Comparison of ENCODE assay signal across 1 cellular context in genomic region chr3:125206934-125207333, GRCh38.
TF ChIP-seq lines count a peak whose summit lies in the region.

No MANE protein-coding gene starts in this region.

TF ChIP-seq in HepG2, 621 proteins besides CTCF, POLR2A, EP300 and RAD21 (continued from another document):
- TF ChIP-seq PITX1 (CRISPR knock-in tag; IDR thresholded peaks at IDR 0.05) = no peak
- no peak for TF ChIP-seq ZNF704 (CRISPR knock-in tag; IDR thresholded peaks at IDR 0.05; ENCODE audit: borderline replicate concordance)
- no peak for TF ChIP-seq EED (CRISPR knock-in tag; IDR thresholded peaks at IDR 0.05)
- TF ChIP-seq BRCA1 (CRISPR knock-in tag; IDR thresholded peaks at IDR 0.05) = no peak
- no peak for TF ChIP-seq SIN3A (IDR thresholded peaks at IDR 0.05; ENCODE audit: borderline replicate concordance, low read depth, low read length)
- no peak for TF ChIP-seq RFX3 (CRISPR knock-in tag; IDR thresholded peaks at IDR 0.05)
- no peak for TF ChIP-seq ZSCAN22 (CRISPR knock-in tag; IDR thresholded peaks at IDR 0.05)
- TF ChIP-seq MAZ (IDR thresholded peaks at IDR 0.05; ENCODE audit: borderline replicate concordance, low read depth, low read length) = no peak
- TF ChIP-seq MAZ (CRISPR knock-in tag; IDR thresholded peaks at IDR 0.05; ENCODE audit: low read depth) = no peak
- TF ChIP-seq CBX1 (IDR thresholded peaks at IDR 0.05; ENCODE audit: low read depth) = no peak
- TF ChIP-seq SETDB1 (CRISPR knock-in tag; IDR thresholded peaks at IDR 0.05; ENCODE audit: borderline replicate concordance) = no peak
- TF ChIP-seq MXD4 (CRISPR knock-in tag; IDR thresholded peaks at IDR 0.05) = no peak
